ENCODE assay signal across 31 cellular contexts in genomic region chr6:14873132-14873531, GRCh38.
A peak's percentile ranks its signal among the peaks of the same experiment; 100 is the strongest.
DNase-seq lines count a peak whose midpoint lies in the region; ATAC-seq and TF ChIP-seq lines count a peak whose summit lies in the region.
"Had no signal": no experiment of that assay in that cellular context is flagged by ENCODE, and none has a peak within 500 bp of the region (broad histone marks: within the 10 kb centered on the region; RNA-seq: fewer than 3 reads in every experiment).

No MANE protein-coding gene starts in this region.

- H3K4me1 Mint-ChIP-seq in activated CD4-positive, alpha-beta T cell treated with anti-CD3 and anti-CD28 coated beads for 36 hours, result peaks cover 72% of the 10 kb centered on the region
- peaks cover 76% of the 10 kb centered on the region for H3K4me1 Mint-ChIP-seq in stimulated activated naive CD8-positive, alpha-beta T cell treated with anti-CD3 and anti-CD28 coated beads, Interleukin-15, Interleukin-2, amounts not matched to agents 100 ng/mL and 50 ng/mL, for 24 hours (ENCODE audit: low read depth)
- peaks cover 73% of the 10 kb centered on the region for H3K4me1 Mint-ChIP-seq in WTC11

- CTCF ChIA-PET in activated CD4-positive, alpha-beta T cell treated with anti-CD3 and anti-CD28 coated beads for 36 hours (lab: Charles Lee), result interaction anchor here (0.5 to 1.7 kb wide), 3 partner anchors 13 to 165 kb away, joined by 3 to 11 read pairs (median 4); no protein-coding TSS in a partner anchor
- CTCF ChIA-PET in WTC11 (lab: Charles Lee), result interaction anchor here (0.7 kb wide), 1 partner anchor 50 kb away, joined by 4 read pairs; no protein-coding TSS in a partner anchor

- POLR2A ChIA-PET in activated CD4-positive, alpha-beta T cell treated with anti-CD3 and anti-CD28 coated beads for 36 hours (lab: Charles Lee), result interaction anchor here (0.6 to 1.1 kb wide), 5 partner anchors 13 to 1085 kb away, joined by 3 to 4 read pairs (median 3); no protein-coding TSS in a partner anchor
- POLR2A ChIA-PET in WTC11 (lab: Charles Lee), result interaction anchor here (1.0 kb wide), 1 partner anchor 164 kb away, joined by 3 read pairs; no protein-coding TSS in a partner anchor

- H3K4me3 Mint-ChIP-seq in activated CD4-positive, alpha-beta T cell treated with anti-CD3 and anti-CD28 coated beads for 36 hours, result peak overlapping the region; percentile 33
- no peak overlapping the region for H3K4me3 Mint-ChIP-seq in stimulated activated naive CD8-positive, alpha-beta T cell treated with anti-CD3 and anti-CD28 coated beads, Interleukin-15, Interleukin-2, amounts not matched to agents 100 ng/mL and 50 ng/mL, for 24 hours
- no peak overlapping the region for H3K4me3 Mint-ChIP-seq in WTC11
- H3K4me3 Mint-ChIP-seq: activated CD8-positive, alpha-beta memory T cell treated with anti-CD3 and anti-CD28 coated beads, Interleukin-2, amount 10 ng/mL, durations not matched to agents 7 days and 5 days; brain; dendritic cell treated with granulocyte-macrophage colony-stimulating factor and Interleukin-4, amounts not matched to agents 40 ng/mL and 50 ng/mL, for 4 days; neural crest cell had no signal

- intact Hi-C loops in activated CD4-positive, alpha-beta T cell treated with anti-CD3 and anti-CD28 coated beads for 36 hours (cut with DNase I, micrococcal nuclease), result no loop called here
- intact Hi-C loops in right cardiac atrium (cut with DNase I), result no loop called here

- no peaks in the 10 kb centered on the region for H3K27me3 ChIP-seq in right cardiac atrium (ENCODE audit: control insufficient read depth, insufficient read depth)
- H3K27me3 ChIP-seq: esophagus squamous epithelium, foreskin keratinocyte, right atrium auricular region, SJSA1 had no signal

- H3K4me3 ChIP-seq in right cardiac atrium (ENCODE audit: low read length), result no peak overlapping the region
- H3K4me3 ChIP-seq: esophagus squamous epithelium, GM23248, right atrium auricular region, SJSA1, smooth muscle cell, thoracic aorta had no signal

- peaks cover 5% of the 10 kb centered on the region for H3K36me3 Mint-ChIP-seq in activated CD4-positive, alpha-beta T cell treated with anti-CD3 and anti-CD28 coated beads for 36 hours (ENCODE audit: low read depth)
- peaks cover 5% of the 10 kb centered on the region for H3K36me3 Mint-ChIP-seq in stimulated activated naive CD8-positive, alpha-beta T cell treated with anti-CD3 and anti-CD28 coated beads, Interleukin-15, Interleukin-2, amounts not matched to agents 100 ng/mL and 50 ng/mL, for 24 hours (ENCODE audit: low read depth)
- H3K36me3 Mint-ChIP-seq in WTC11, result no peaks in the 10 kb centered on the region
- H3K36me3 Mint-ChIP-seq: brain had no signal

- peaks cover 2% of the 10 kb centered on the region for H3K4me1 ChIP-seq in right cardiac atrium (ENCODE audit: control insufficient read depth, insufficient read depth, low read length)
- H3K4me1 ChIP-seq: parathyroid adenoma had no signal

- ATAC-seq in activated CD4-positive, alpha-beta T cell treated with anti-CD3 and anti-CD28 coated beads for 36 hours, result no peak
- no peak for ATAC-seq in stimulated activated naive CD8-positive, alpha-beta T cell treated with anti-CD3 and anti-CD28 coated beads, Interleukin-15, Interleukin-2, amounts not matched to agents 100 U/mL and 50 U/mL, for 24 hours
- ATAC-seq in WTC11 (no peak), right cardiac atrium (no peak)
- ATAC-seq: activated CD8-positive, alpha-beta memory T cell treated with anti-CD3 and anti-CD28 coated beads, Interleukin-2, amount 10 ng/mL, durations not matched to agents 7 days and 5 days; foreskin keratinocyte; left ventricle myocardium superior had no signal

- no peak for TF ChIP-seq CTCF in WTC11 (IDR thresholded peaks at IDR 0.05)

- no peak overlapping the region for H3K27ac ChIP-seq in right cardiac atrium (ENCODE audit: low read length)
- H3K27ac ChIP-seq: C4-2B, esophagus squamous epithelium, foreskin keratinocyte, GM23248, parathyroid adenoma, right atrium auricular region, SJSA1, thoracic aorta had no signal

- 84% methylated on average over 2 of the region's 2 CpGs for WGBS in right cardiac atrium

- no peaks in the 10 kb centered on the region for H3K9me3 ChIP-seq in right cardiac atrium (ENCODE audit: control insufficient read depth, low read length)
- H3K9me3 ChIP-seq: esophagus squamous epithelium, right atrium auricular region, SJSA1, thoracic aorta had no signal

- peak overlapping the region; percentile 94 for H3K27ac Mint-ChIP-seq in activated CD4-positive, alpha-beta T cell treated with anti-CD3 and anti-CD28 coated beads for 36 hours
- peak overlapping the region; percentile 91 for H3K27ac Mint-ChIP-seq in stimulated activated naive CD8-positive, alpha-beta T cell treated with anti-CD3 and anti-CD28 coated beads, Interleukin-15, Interleukin-2, amounts not matched to agents 100 ng/mL and 50 ng/mL, for 24 hours
- H3K27ac Mint-ChIP-seq in WTC11, result peak overlapping the region; percentile 71
- H3K27ac Mint-ChIP-seq: activated CD8-positive, alpha-beta memory T cell treated with anti-CD3 and anti-CD28 coated beads, Interleukin-2, amount 10 ng/mL, durations not matched to agents 7 days and 5 days; brain; dendritic cell treated with granulocyte-macrophage colony-stimulating factor and Interleukin-4, amounts not matched to agents 40 ng/mL and 50 ng/mL, for 4 days had no signal

- H3K27me3 Mint-ChIP-seq in activated CD4-positive, alpha-beta T cell treated with anti-CD3 and anti-CD28 coated beads for 36 hours, result no peaks in the 10 kb centered on the region
- no peaks in the 10 kb centered on the region for H3K27me3 Mint-ChIP-seq in stimulated activated naive CD8-positive, alpha-beta T cell treated with anti-CD3 and anti-CD28 coated beads, Interleukin-15, Interleukin-2, amounts not matched to agents 100 ng/mL and 50 ng/mL, for 24 hours
- H3K27me3 Mint-ChIP-seq in WTC11 (ENCODE audit: low read depth), result no peaks in the 10 kb centered on the region
- H3K27me3 Mint-ChIP-seq: activated CD8-positive, alpha-beta memory T cell treated with anti-CD3 and anti-CD28 coated beads, Interleukin-2, amount 10 ng/mL, durations not matched to agents 7 days and 5 days; dendritic cell treated with granulocyte-macrophage colony-stimulating factor and Interleukin-4, amounts not matched to agents 40 ng/mL and 50 ng/mL, for 4 days had no signal

- no peak for DNase-seq in activated CD4-positive, alpha-beta T cell treated with anti-CD3 and anti-CD28 coated beads for 36 hours
- no peak for DNase-seq in activated CD4-positive, alpha-beta T cell treated with anti-CD3 and anti-CD28 coated beads, Interleukin-2, amount 50 U/mL, for 4 hours
- no peak for DNase-seq in stimulated activated naive CD8-positive, alpha-beta T cell treated with anti-CD3 and anti-CD28 coated beads, Interleukin-15, Interleukin-2, amounts not matched to agents 100 U/mL and 50 U/mL, for 24 hours
- DNase-seq in WTC11 (ENCODE audit: low spot score) (no peak), NCI-H2171 (lab: John Stamatoyannopoulos, UW) (no peak), NCI-H345 (lab: John Stamatoyannopoulos, UW) (no peak), right cardiac atrium (no peak)
- DNase-seq: activated CD4-positive, CD25-positive, alpha-beta regulatory T cell treated with anti-CD3 and anti-CD28 coated beads, Interleukin-2, amount 50 U/mL, for 72 hours; activated CD8-positive, alpha-beta memory T cell treated with anti-CD3 and anti-CD28 coated beads, Interleukin-2, amount 10 ng/mL, durations not matched to agents 7 days and 5 days; activated effector memory CD4-positive, alpha-beta T cell treated with Interleukin-2 at 50 U/mL for 16 hours; esophagus squamous epithelium; foreskin keratinocyte; GM23248; kidney; left ventricle myocardium superior; mesendoderm; NCI-H1092; NCI-H1694; NCI-H446 treated with DMSO at 0.1 percent for 48 hours; NCI-H774; stimulated activated naive CD4-positive, alpha-beta T cell treated with Interleukin-2 at 50 U/mL for 16 hours had no signal

- no peaks in the 10 kb centered on the region for H3K9me3 Mint-ChIP-seq in activated CD4-positive, alpha-beta T cell treated with anti-CD3 and anti-CD28 coated beads for 36 hours (ENCODE audit: low read depth)
- H3K9me3 Mint-ChIP-seq in stimulated activated naive CD8-positive, alpha-beta T cell treated with anti-CD3 and anti-CD28 coated beads, Interleukin-15, Interleukin-2, amounts not matched to agents 100 ng/mL and 50 ng/mL, for 24 hours, result no peaks in the 10 kb centered on the region
- no peaks in the 10 kb centered on the region for H3K9me3 Mint-ChIP-seq in WTC11
- H3K9me3 Mint-ChIP-seq: dendritic cell treated with granulocyte-macrophage colony-stimulating factor and Interleukin-4, amounts not matched to agents 40 ng/mL and 50 ng/mL, for 4 days; neural crest cell had no signal

TF ChIP-seq in WTC11, 78 proteins besides CTCF, POLR2A, EP300 and RAD21 (continues in another document):
- no peak for TF ChIP-seq ESRRA (CRISPR knock-in tag; IDR thresholded peaks at IDR 0.05; ENCODE audit: borderline replicate concordance)
- TF ChIP-seq ZNF232 (CRISPR knock-in tag; IDR thresholded peaks at IDR 0.05), result no peak
- no peak for TF ChIP-seq NR2C2 (CRISPR knock-in tag; IDR thresholded peaks at IDR 0.05)
- TF ChIP-seq ZNF263 (CRISPR knock-in tag; IDR thresholded peaks at IDR 0.05; ENCODE audit: low read depth), result no peak
- no peak for TF ChIP-seq KAT7 (CRISPR knock-in tag; IDR thresholded peaks at IDR 0.05; ENCODE audit: borderline replicate concordance)
- TF ChIP-seq, protein P1, sequence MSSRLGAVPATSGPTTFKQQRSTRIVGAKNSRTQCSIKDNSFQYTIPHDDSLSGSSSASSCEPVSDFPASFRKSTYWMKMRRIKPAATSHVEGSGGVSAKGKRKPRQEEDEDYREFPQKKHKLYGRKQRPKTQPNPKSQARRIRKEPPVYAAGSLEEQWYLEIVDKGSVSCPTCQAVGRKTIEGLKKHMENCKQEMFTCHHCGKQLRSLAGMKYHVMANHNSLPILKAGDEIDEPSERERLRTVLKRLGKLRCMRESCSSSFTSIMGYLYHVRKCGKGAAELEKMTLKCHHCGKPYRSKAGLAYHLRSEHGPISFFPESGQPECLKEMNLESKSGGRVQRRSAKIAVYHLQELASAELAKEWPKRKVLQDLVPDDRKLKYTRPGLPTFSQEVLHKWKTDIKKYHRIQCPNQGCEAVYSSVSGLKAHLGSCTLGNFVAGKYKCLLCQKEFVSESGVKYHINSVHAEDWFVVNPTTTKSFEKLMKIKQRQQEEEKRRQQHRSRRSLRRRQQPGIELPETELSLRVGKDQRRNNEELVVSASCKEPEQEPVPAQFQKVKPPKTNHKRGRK (CRISPR knock-in tag; IDR thresholded peaks at IDR 0.05; ENCODE audit: borderline replicate concordance), result no peak
- TF ChIP-seq ZNF396 (CRISPR knock-in tag; IDR thresholded peaks at IDR 0.05; ENCODE audit: borderline replicate concordance), result no peak
- TF ChIP-seq IRF1 (CRISPR knock-in tag; IDR thresholded peaks at IDR 0.05), result no peak
- no peak for TF ChIP-seq NFYB (CRISPR knock-in tag; conservative IDR thresholded peaks at IDR 0.05; ENCODE audit: low read depth)
